ENCODE assay signal across 1 cellular context in the genomic region with DNA sequence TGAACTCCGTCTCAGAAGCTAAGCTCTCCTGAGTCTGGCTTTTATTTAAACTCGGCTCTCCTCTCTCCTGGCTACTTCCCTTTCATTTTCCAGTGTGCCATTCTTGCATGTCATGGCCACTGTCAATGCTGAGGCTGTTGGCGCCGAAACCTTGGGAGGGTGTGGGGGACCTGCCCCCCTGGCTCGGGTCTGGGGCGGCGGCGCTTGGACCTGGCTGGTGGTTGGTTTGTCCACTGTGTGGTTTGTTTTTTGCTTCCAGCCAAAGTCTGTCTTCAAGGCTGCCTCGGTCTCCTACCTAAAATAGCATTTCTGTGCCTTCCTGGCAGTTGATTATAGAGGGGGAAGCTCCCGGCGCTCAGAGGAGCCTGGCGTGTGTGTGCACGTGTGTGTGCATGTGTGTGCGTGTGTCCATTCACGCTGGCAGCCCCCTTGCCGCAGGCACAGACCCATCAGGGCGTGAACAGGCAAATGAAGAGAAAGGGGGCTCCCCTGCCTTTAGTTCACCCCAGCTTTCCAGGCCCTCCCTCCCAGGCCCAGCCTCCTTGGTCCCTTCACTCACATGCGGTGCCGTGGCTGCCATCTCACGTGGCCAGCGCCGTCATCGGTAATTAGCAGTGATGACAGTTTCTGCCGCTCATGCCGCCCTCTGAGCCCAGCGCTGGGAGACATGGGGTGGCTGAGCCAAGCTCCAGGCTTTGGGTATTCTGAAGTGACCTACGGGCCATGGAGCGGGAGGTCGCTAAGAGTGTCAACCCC.
TF ChIP-seq lines count a peak whose summit lies in the region.

No MANE protein-coding gene starts in this region.

TF ChIP-seq in IMR-90, 13 proteins besides CTCF, POLR2A, EP300 and RAD21 (continued from another document):
- TF ChIP-seq, protein P1, sequence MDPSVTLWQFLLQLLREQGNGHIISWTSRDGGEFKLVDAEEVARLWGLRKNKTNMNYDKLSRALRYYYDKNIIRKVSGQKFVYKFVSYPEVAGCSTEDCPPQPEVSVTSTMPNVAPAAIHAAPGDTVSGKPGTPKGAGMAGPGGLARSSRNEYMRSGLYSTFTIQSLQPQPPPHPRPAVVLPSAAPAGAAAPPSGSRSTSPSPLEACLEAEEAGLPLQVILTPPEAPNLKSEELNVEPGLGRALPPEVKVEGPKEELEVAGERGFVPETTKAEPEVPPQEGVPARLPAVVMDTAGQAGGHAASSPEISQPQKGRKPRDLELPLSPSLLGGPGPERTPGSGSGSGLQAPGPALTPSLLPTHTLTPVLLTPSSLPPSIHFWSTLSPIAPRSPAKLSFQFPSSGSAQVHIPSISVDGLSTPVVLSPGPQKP (IDR thresholded peaks at IDR 0.05; ENCODE audit: borderline replicate concordance, low read depth, low read length): no peak
- no peak for TF ChIP-seq NFE2L2 (IDR thresholded peaks at IDR 0.05; ENCODE audit: low read depth, low read length)
- TF ChIP-seq FOS (IDR thresholded peaks at IDR 0.05; ENCODE audit: low read depth, low read length): no peak
- TF ChIP-seq CEBPB (IDR thresholded peaks at IDR 0.05; ENCODE audit: low read depth, low read length): no peak
- TF ChIP-seq CHD1 (IDR thresholded peaks at IDR 0.05; ENCODE audit: low read depth, low read length): no peak
